Comparison of ENCODE assay signal across 1 cellular context in genomic region chr10:5184987-5185386, GRCh38.
TF ChIP-seq lines count a peak whose summit lies in the region.

AKR1C8 (minus strand) TSS chr10:5185150; CDS start chr10:5185104, 46 bp downstream.

TF ChIP-seq in K562, 482 proteins besides CTCF, POLR2A, EP300 and RAD21 (continued from another document):
- TF ChIP-seq PATZ1 (CRISPR knock-in tag; IDR thresholded peaks at IDR 0.05; ENCODE audit: borderline replicate concordance) = no peak
- TF ChIP-seq E2F6 (IDR thresholded peaks at IDR 0.05; ENCODE audit: borderline replicate concordance in 1 of 2, extremely low read depth in 1 of 2, insufficient read depth in 1 of 2, insufficient read length in 1 of 2, low read depth in 1 of 2, low read length in 1 of 2, poor library complexity in 1 of 2, severe bottlenecking in 1 of 2) = no peak
- no peak for TF ChIP-seq POLR3A (IDR thresholded peaks at IDR 0.05; ENCODE audit: borderline replicate concordance, extremely low read depth, insufficient read depth, insufficient read length)
- TF ChIP-seq LEF1 (IDR thresholded peaks at IDR 0.05) = no peak
